15 cellular contexts compared by ENCODE assay signal in genomic region chr4:27881705-27882104, GRCh38.
"Had no signal": no experiment of that assay in that cellular context is flagged by ENCODE, and none has a peak within 500 bp of the region (broad histone marks: within the 10 kb centered on the region; RNA-seq: fewer than 3 reads in every experiment).

No MANE protein-coding gene starts in this region.

- H3K9me3 ChIP-seq: esophagus squamous epithelium, lower lobe of right lung, thoracic aorta had no signal

- H3K4me1 ChIP-seq: esophagus squamous epithelium, lower lobe of right lung, parathyroid adenoma, stomach had no signal

- ATAC-seq: activated naive CD8-positive, alpha-beta T cell treated with anti-CD3 and anti-CD28 coated beads, Interleukin-2, amount 50 U/mL, for 24 hours; left cardiac atrium; lower lobe of right lung had no signal

- H3K4me3 ChIP-seq: cardiac muscle cell, esophagus squamous epithelium, lower lobe of right lung, stomach, thoracic aorta had no signal

- H3K27me3 ChIP-seq: cardiac muscle cell, esophagus squamous epithelium, stomach had no signal

- H3K36me3 ChIP-seq: cardiac muscle cell, esophagus squamous epithelium, lower lobe of right lung, stomach, thoracic aorta had no signal

- DNase-seq: activated CD4-positive, alpha-beta T cell treated with anti-CD3 and anti-CD28 coated beads for 4 hours; activated naive CD4-positive, alpha-beta T cell; activated naive CD8-positive, alpha-beta T cell treated with anti-CD3 and anti-CD28 coated beads, Interleukin-2, amount 50 U/mL, for 24 hours; esophagus squamous epithelium; foreskin fibroblast; glutamatergic neuron; left cardiac atrium; lower lobe of right lung; midbrain; naive B cell; retina; stomach had no signal

- H3K27ac ChIP-seq: cardiac muscle cell, esophagus squamous epithelium, lower lobe of right lung, parathyroid adenoma, stomach, thoracic aorta had no signal
